In genomic region chr13:38381840-38382239, GRCh38 we compare ENCODE assay signal across 20 cellular contexts.
"Had no signal": no experiment of that assay in that cellular context is flagged by ENCODE, and none has a peak within 500 bp of the region (broad histone marks: within the 10 kb centered on the region; RNA-seq: fewer than 3 reads in every experiment).

No MANE protein-coding gene starts in this region.

- H3K27me3 Mint-ChIP-seq: progenitor cell of endocrine pancreas had no signal

- DNase-seq: activated B cell treated with CpG ODN at 0.5 μM for 24 hours; activated CD4-positive, alpha-beta memory T cell treated with anti-CD3 and anti-CD28 coated beads for 36 hours; activated CD4-positive, alpha-beta T cell treated with anti-CD3 and anti-CD28 coated beads for 4 hours; activated naive CD4-positive, alpha-beta T cell treated with Interleukin-2 at 50 U/mL for 16 hours; activated naive CD8-positive, alpha-beta T cell treated with anti-CD3 and anti-CD28 coated beads, Interleukin-2, amount 10 ng/mL, durations not matched to agents 7 days and 5 days; activated T-cell treated with anti-CD3 and anti-CD28 coated beads for 4 hours; central memory CD4-positive, alpha-beta T cell; left lung; right cardiac atrium; SK-N-SH; small intestine; stimulated activated CD4-positive, alpha-beta T cell treated with anti-CD3 and anti-CD28 coated beads, Interleukin-15, amount 100 ng/mL, for 24 hours; stimulated activated CD4-positive, alpha-beta T cell treated with anti-CD3 and anti-CD28 coated beads, Interleukin-2, amount 100 ng/mL, for 48 hours; stimulated activated naive CD8-positive, alpha-beta T cell treated with anti-CD3 and anti-CD28 coated beads, Interleukin-15, amount 100 ng/mL, for 72 hours; T-helper 9 cell; transverse colon had no signal

- H3K4me3 Mint-ChIP-seq: activated B cell treated with CpG ODN at 0.5 μM for 24 hours; activated CD4-positive, alpha-beta memory T cell treated with anti-CD3 and anti-CD28 coated beads for 36 hours; activated naive CD8-positive, alpha-beta T cell treated with anti-CD3 and anti-CD28 coated beads, Interleukin-2, amount 10 ng/mL, durations not matched to agents 7 days and 5 days; activated T-helper 17 cell treated with anti-CD3 and anti-CD28 coated beads, Interleukin-2, amount 50 U/mL, for 72 hours; brain; stimulated activated naive CD8-positive, alpha-beta T cell treated with anti-CD3 and anti-CD28 coated beads, Interleukin-15, amount 100 ng/mL, for 72 hours had no signal

- H3K4me3 ChIP-seq: left lung, suprapubic skin, transverse colon had no signal

- H3K4me1 ChIP-seq: left lung, suprapubic skin, transverse colon had no signal

- ATAC-seq: activated T-helper 17 cell treated with anti-CD3 and anti-CD28 coated beads, Interleukin-2, amount 50 U/mL, for 72 hours; left lung; right cardiac atrium; stimulated activated naive CD8-positive, alpha-beta T cell treated with anti-CD3 and anti-CD28 coated beads, Interleukin-15, amount 100 ng/mL, for 72 hours had no signal

- H3K36me3 Mint-ChIP-seq: activated CD4-positive, alpha-beta memory T cell treated with anti-CD3 and anti-CD28 coated beads for 36 hours; activated naive CD8-positive, alpha-beta T cell treated with anti-CD3 and anti-CD28 coated beads, Interleukin-2, amount 10 ng/mL, durations not matched to agents 7 days and 5 days; brain had no signal

- H3K27ac Mint-ChIP-seq: activated B cell treated with CpG ODN at 0.5 μM for 24 hours; activated CD4-positive, alpha-beta memory T cell treated with anti-CD3 and anti-CD28 coated beads for 36 hours; activated naive CD8-positive, alpha-beta T cell treated with anti-CD3 and anti-CD28 coated beads, Interleukin-2, amount 10 ng/mL, durations not matched to agents 7 days and 5 days; activated T-helper 17 cell treated with anti-CD3 and anti-CD28 coated beads, Interleukin-2, amount 50 U/mL, for 72 hours; brain; progenitor cell of endocrine pancreas; stimulated activated naive CD8-positive, alpha-beta T cell treated with anti-CD3 and anti-CD28 coated beads, Interleukin-15, amount 100 ng/mL, for 72 hours had no signal

- H3K9me3 ChIP-seq: left lung, SK-N-SH, suprapubic skin, transverse colon had no signal

- H3K9me3 Mint-ChIP-seq: activated B cell treated with CpG ODN at 0.5 μM for 24 hours; activated CD4-positive, alpha-beta memory T cell treated with anti-CD3 and anti-CD28 coated beads for 36 hours; activated naive CD8-positive, alpha-beta T cell treated with anti-CD3 and anti-CD28 coated beads, Interleukin-2, amount 10 ng/mL, durations not matched to agents 7 days and 5 days; activated T-helper 17 cell treated with anti-CD3 and anti-CD28 coated beads, Interleukin-2, amount 50 U/mL, for 72 hours; brain; stimulated activated naive CD8-positive, alpha-beta T cell treated with anti-CD3 and anti-CD28 coated beads, Interleukin-15, amount 100 ng/mL, for 72 hours had no signal

- H3K27me3 ChIP-seq: left lung, suprapubic skin, transverse colon had no signal

- H3K4me2 ChIP-seq: SK-N-SH had no signal

- H3K4me1 Mint-ChIP-seq: activated B cell treated with CpG ODN at 0.5 μM for 24 hours; activated T-helper 17 cell treated with anti-CD3 and anti-CD28 coated beads, Interleukin-2, amount 50 U/mL, for 72 hours; stimulated activated naive CD8-positive, alpha-beta T cell treated with anti-CD3 and anti-CD28 coated beads, Interleukin-15, amount 100 ng/mL, for 72 hours had no signal

- H3K27ac ChIP-seq: left lung, suprapubic skin, transverse colon had no signal

- H3K9ac ChIP-seq: SK-N-SH had no signal

- H3K36me3 ChIP-seq: left lung, suprapubic skin, transverse colon had no signal
